1 cellular context compared by ENCODE assay signal in the genomic region with DNA sequence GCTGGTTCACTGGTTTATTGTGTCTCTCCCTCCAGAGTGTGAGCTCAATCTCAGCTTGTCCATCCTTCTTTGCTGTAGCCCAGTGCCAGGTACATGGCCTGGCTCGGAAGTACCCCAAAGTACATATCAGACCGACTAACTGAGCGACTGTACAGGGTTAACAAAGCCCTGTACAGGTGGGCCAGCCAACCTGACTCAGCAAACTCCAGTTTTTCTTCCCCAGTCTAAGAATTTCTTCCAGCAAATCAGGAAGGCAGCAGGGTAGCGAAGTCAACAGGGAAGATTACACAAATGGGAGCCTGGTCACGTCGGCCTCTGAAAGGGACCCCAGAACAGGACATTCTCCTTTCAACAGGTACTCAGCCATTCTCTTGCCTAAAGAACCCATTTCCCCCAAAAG.
TF ChIP-seq lines count a peak whose summit lies in the region.

No MANE protein-coding gene starts in this region.

TF ChIP-seq in HCT116, 20 proteins besides CTCF, POLR2A, EP300 and RAD21:
- TF ChIP-seq, protein P1, sequence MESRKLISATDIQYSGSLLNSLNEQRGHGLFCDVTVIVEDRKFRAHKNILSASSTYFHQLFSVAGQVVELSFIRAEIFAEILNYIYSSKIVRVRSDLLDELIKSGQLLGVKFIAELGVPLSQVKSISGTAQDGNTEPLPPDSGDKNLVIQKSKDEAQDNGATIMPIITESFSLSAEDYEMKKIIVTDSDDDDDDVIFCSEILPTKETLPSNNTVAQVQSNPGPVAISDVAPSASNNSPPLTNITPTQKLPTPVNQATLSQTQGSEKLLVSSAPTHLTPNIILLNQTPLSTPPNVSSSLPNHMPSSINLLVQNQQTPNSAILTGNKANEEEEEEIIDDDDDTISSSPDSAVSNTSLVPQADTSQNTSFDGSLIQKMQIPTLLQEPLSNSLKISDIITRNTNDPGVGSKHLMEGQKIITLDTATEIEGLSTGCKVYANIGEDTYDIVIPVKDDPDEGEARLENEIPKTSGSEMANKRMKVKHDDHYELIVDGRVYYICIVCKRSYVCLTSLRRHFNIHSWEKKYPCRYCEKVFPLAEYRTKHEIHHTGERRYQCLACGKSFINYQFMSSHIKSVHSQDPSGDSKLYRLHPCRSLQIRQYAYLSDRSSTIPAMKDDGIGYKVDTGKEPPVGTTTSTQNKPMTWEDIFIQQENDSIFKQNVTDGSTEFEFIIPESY (IDR thresholded peaks at IDR 0.05; ENCODE audit: extremely low read depth, insufficient replicate concordance, low read length) = no peak
- TF ChIP-seq, protein P2, sequence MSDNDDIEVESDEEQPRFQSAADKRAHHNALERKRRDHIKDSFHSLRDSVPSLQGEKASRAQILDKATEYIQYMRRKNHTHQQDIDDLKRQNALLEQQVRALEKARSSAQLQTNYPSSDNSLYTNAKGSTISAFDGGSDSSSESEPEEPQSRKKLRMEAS (IDR thresholded peaks at IDR 0.05) = no peak
- TF ChIP-seq ELF1 (IDR thresholded peaks at IDR 0.05; ENCODE audit: borderline replicate concordance, low read depth) = no peak
- TF ChIP-seq YY1 (IDR thresholded peaks at IDR 0.05; ENCODE audit: extremely low read depth, insufficient replicate concordance, low read depth, low read length) = no peak
- TF ChIP-seq, protein P3, sequence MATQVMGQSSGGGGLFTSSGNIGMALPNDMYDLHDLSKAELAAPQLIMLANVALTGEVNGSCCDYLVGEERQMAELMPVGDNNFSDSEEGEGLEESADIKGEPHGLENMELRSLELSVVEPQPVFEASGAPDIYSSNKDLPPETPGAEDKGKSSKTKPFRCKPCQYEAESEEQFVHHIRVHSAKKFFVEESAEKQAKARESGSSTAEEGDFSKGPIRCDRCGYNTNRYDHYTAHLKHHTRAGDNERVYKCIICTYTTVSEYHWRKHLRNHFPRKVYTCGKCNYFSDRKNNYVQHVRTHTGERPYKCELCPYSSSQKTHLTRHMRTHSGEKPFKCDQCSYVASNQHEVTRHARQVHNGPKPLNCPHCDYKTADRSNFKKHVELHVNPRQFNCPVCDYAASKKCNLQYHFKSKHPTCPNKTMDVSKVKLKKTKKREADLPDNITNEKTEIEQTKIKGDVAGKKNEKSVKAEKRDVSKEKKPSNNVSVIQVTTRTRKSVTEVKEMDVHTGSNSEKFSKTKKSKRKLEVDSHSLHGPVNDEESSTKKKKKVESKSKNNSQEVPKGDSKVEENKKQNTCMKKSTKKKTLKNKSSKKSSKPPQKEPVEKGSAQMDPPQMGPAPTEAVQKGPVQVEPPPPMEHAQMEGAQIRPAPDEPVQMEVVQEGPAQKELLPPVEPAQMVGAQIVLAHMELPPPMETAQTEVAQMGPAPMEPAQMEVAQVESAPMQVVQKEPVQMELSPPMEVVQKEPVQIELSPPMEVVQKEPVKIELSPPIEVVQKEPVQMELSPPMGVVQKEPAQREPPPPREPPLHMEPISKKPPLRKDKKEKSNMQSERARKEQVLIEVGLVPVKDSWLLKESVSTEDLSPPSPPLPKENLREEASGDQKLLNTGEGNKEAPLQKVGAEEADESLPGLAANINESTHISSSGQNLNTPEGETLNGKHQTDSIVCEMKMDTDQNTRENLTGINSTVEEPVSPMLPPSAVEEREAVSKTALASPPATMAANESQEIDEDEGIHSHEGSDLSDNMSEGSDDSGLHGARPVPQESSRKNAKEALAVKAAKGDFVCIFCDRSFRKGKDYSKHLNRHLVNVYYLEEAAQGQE (IDR thresholded peaks at IDR 0.05; ENCODE audit: low read depth) = no peak
